Comparison of ENCODE assay signal across 9 cellular contexts in the genomic region with DNA sequence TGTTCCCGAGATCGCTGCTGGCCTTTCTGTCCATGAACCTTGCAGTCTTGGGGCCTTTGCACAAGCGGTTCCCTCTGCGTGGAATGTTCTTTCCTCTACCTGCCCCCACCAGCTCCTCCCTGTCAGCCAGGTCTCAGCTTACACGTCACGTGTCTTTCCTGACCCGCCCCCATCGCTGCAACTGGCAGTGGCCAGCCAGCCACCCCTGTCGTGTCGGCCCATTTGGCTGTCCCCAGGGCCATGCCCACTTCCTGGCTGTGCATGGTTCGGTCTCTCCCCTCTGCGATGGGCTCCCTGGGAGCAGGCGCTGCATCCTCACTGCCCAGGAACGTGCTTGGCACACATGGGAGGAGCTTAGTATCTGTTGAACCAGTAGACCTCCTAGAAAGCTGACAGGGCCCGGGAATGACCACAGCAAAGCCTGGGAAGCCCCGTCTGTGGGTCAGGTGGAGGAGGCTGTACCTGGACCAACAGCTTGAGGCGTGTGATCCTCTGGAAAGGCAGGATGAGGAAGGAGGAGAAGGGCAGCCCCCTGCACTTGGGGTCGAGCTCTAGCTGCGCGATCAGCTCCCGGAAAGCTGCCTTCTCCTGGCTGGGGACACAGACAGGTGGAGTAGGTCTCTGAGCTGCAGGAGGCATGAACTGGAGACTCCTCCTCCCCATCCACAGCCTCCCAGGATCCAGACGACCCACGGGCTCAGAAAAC. TPM values are rescaled to one million over a fixed set of nuclear protein-coding genes. Genes with fewer than 3 reads are reported as not detected.
DNase-seq lines count a peak whose midpoint lies in the region; ATAC-seq, FAIRE-seq and TF ChIP-seq lines count a peak whose summit lies in the region.
"Had no signal": no experiment of that assay in that cellular context is flagged by ENCODE, and none has a peak within 500 bp of the region (broad histone marks: within the 10 kb centered on the region; RNA-seq: fewer than 3 reads in every experiment).

No MANE protein-coding gene starts in this region.

- TF ChIP-seq CTCF in natural killer cell (IDR thresholded peaks at IDR 0.05), result no peak
- no peak for TF ChIP-seq CTCF in adrenal gland (IDR thresholded peaks at IDR 0.05)
- TF ChIP-seq CTCF in kidney (IDR thresholded peaks at IDR 0.05; ENCODE audit: borderline replicate concordance, extremely low read depth, insufficient read depth), result no peak

- H3K27me3 ChIP-seq in adrenal gland (no peaks in the 10 kb centered on the region), small intestine (ENCODE audit: control insufficient read depth in 2 of 2, insufficient read depth in 2 of 2, low read length in 2 of 2) (no peaks in the 10 kb centered on the region)

- ATAC-seq in natural killer cell treated with Interleukin-12 subunit alpha and Interleukin-12 subunit beta and Interleukin-15 and Interleukin-18, amount 100 ng/mL, for 72 hours, result no peak
- ATAC-seq in natural killer cell, result no peak

- H3K9me3 Mint-ChIP-seq in natural killer cell treated with Interleukin-12 subunit alpha and Interleukin-12 subunit beta and Interleukin-15 and Interleukin-18, amount 100 ng/mL, for 72 hours, result no peaks in the 10 kb centered on the region
- no peaks in the 10 kb centered on the region for H3K9me3 Mint-ChIP-seq in natural killer cell

- H3K36me3 Mint-ChIP-seq in natural killer cell treated with Interleukin-12 subunit alpha and Interleukin-12 subunit beta and Interleukin-15 and Interleukin-18, amount 100 ng/mL, for 72 hours, result no peaks in the 10 kb centered on the region
- H3K36me3 Mint-ChIP-seq in natural killer cell, result no peaks in the 10 kb centered on the region

- peaks cover 0 to 5% of the 10 kb centered on the region in 2 donors for H3K4me1 Mint-ChIP-seq in natural killer cell treated with Interleukin-12 subunit alpha and Interleukin-12 subunit beta and Interleukin-15 and Interleukin-18, amount 100 ng/mL, for 72 hours (ENCODE audit: low read depth in 2 of 2)
- H3K4me1 Mint-ChIP-seq in natural killer cell, result peaks cover 0 to 4% of the 10 kb centered on the region in 2 donors

- H3K4me1 ChIP-seq in adrenal gland (replicated peaks in 1 of 2), result peaks cover 11 to 15% of the 10 kb centered on the region in 2 donors
- H3K4me1 ChIP-seq in kidney (ENCODE audit: control insufficient read depth in 1 of 2, insufficient read depth in 1 of 2, low read depth in 1 of 2, low read length in 2 of 2), result no peaks in the 10 kb centered on the region
- no peaks in the 10 kb centered on the region for H3K4me1 ChIP-seq in small intestine (ENCODE audit: control insufficient read depth in 2 of 2, insufficient read depth in 1 of 2, low read depth in 1 of 2, low read length in 1 of 2)

- WGBS in adrenal gland, 4 donors, result 27 to 34% (median 32%) methylated on average over 16 to 23 of the region's 23 CpGs
- 51 to 86% (median 71%) methylated on average over 23 of the region's 23 CpGs for WGBS in small intestine, 3 donors

- no peak overlapping the region for H3K27ac Mint-ChIP-seq in natural killer cell treated with Interleukin-12 subunit alpha and Interleukin-12 subunit beta and Interleukin-15 and Interleukin-18, amount 100 ng/mL, for 72 hours
- no peak overlapping the region for H3K27ac Mint-ChIP-seq in natural killer cell

- H3K9me3 ChIP-seq in adrenal gland (replicated peaks in 1 of 3) (no peaks in the 10 kb centered on the region), kidney (ENCODE audit: control insufficient read depth in 1 of 2, low read length in 2 of 2) (no peaks in the 10 kb centered on the region), small intestine (ENCODE audit: control insufficient read depth, low read depth) (no peaks in the 10 kb centered on the region)

- DNase-seq in natural killer cell treated with Interleukin-12 subunit alpha and Interleukin-12 subunit beta and Interleukin-15 and Interleukin-18, amount 100 ng/mL, for 72 hours (ENCODE audit: low spot score), result peak; percentile 35
- DNase-seq in natural killer cell, result no peak
- DNase-seq in adrenal gland, result peak; percentile 74 to 94 (median 91)
- peak; percentile 89 for DNase-seq in kidney
- DNase-seq in cortex of kidney (lab: John Stamatoyannopoulos, UW), result no peak
- DNase-seq in DMS 273 (lab: John Stamatoyannopoulos, UW; ENCODE audit: unreplicated experiment), result no peak
- DNase-seq in small intestine, result no peak
- no peak for DNase-seq in D341Med (ENCODE audit: low spot score)

- no peak overlapping the region for H3K9ac ChIP-seq in kidney (ENCODE audit: low read length in 2 of 2)

- H3K4me3 ChIP-seq in adrenal gland (peak overlapping the region in 1 of 4 donors; percentile 4), kidney (ENCODE audit: low read length in 2 of 2) (no peak overlapping the region), small intestine (ENCODE audit: low read depth in 1 of 2, low read length in 2 of 2) (no peak overlapping the region)

- FAIRE-seq in kidney (lab: Jason Lieb, UNC) (no peak), small intestine (lab: Jason Lieb, UNC) (no peak)
- FAIRE-seq: TTC549 had no signal

- peaks cover 8 to 15% of the 10 kb centered on the region in 2 donors for H3K27me3 Mint-ChIP-seq in natural killer cell treated with Interleukin-12 subunit alpha and Interleukin-12 subunit beta and Interleukin-15 and Interleukin-18, amount 100 ng/mL, for 72 hours
- H3K27me3 Mint-ChIP-seq in natural killer cell (ENCODE audit: low read depth in 2 of 2), result peaks cover 0 to 6% of the 10 kb centered on the region in 2 donors

- intact Hi-C loops in natural killer cell (cut with micrococcal nuclease), result no loop called here
- intact Hi-C loops in adrenal gland (cut with DNase I), result no loop called here
- intact Hi-C loops in kidney (cut with DNase I), result no loop called here

- H3K27ac ChIP-seq in adrenal gland, result peak overlapping the region in 4 of 5 donors; percentile 65 to 84 (median 76)
- no peak overlapping the region for H3K27ac ChIP-seq in kidney (ENCODE audit: low read depth in 2 of 2, low read length in 2 of 2)
- H3K27ac ChIP-seq in small intestine (ENCODE audit: low read depth in 1 of 2, low read length in 1 of 2), result no peak overlapping the region

- H3K36me3 ChIP-seq in adrenal gland (replicated peaks in 1 of 2) (no peaks in the 10 kb centered on the region), kidney (ENCODE audit: control insufficient read depth in 1 of 2, insufficient read depth in 2 of 2, low read length in 2 of 2) (peaks cover 0 to 5% of the 10 kb centered on the region in 2 donors), small intestine (ENCODE audit: control insufficient read depth in 2 of 2, insufficient read depth in 2 of 2, low read length in 2 of 2) (peaks cover 0 to 18% of the 10 kb centered on the region in 2 donors)

- H3K4me3 Mint-ChIP-seq in natural killer cell treated with Interleukin-12 subunit alpha and Interleukin-12 subunit beta and Interleukin-15 and Interleukin-18, amount 100 ng/mL, for 72 hours, result no peak overlapping the region
- H3K4me3 Mint-ChIP-seq in natural killer cell, result no peak overlapping the region

- peak in 1 of 2 donors; percentile 61 for TF ChIP-seq POLR2A in adrenal gland (IDR thresholded peaks at IDR 0.05)

RNA-seq across cellular contexts. Expression of gene SNORC, which starts 21.0 kb away (rescaled TPM):
- total RNA-seq in natural killer cell treated with Interleukin-12 subunit alpha and Interleukin-12 subunit beta and Interleukin-15 and Interleukin-18, amount 100 ng/mL, for 72 hours, result 1 to 10 TPM; 1.5 TPM
- total RNA-seq in natural killer cell (1 to 10 TPM in 1 of 3 donors, under 1 TPM in 2; 0.47 to 1.0 (median 0.98) TPM), adrenal gland (1 to 10 TPM in 5 of 8 donors, under 1 TPM in 2, not detected in 1; 0.70 to 4.0 (median 1.4) TPM), kidney (2.7 TPM)
- polyA plus RNA-seq in adrenal gland (10 to 100 TPM in 1 of 3 donors, 1 to 10 TPM in 1, under 1 TPM in 1; 0.35 to 12.5 (median 3.1) TPM), kidney (ENCODE audit: insufficient read depth, low read depth, low replicate concordance) (3.3 TPM), small intestine (10 to 100 TPM in 2 of 3 donors, 1 to 10 TPM in 1; 6.3 to 16.5 (median 11.6) TPM)

Comparison
In these comparisons a context has a peak if more than half of its experiments do, and no peak if none do; other contexts are left out.
1. DNase-seq: peak in natural killer cell treated with Interleukin-12 subunit alpha and Interleukin-12 subunit beta and Interleukin-15 and Interleukin-18, amount 100 ng/mL, for 72 hours (single experiment), adrenal gland (7 of 7) and kidney (single experiment); none in natural killer cell (single experiment), cortex of kidney (single experiment), DMS 273 (single experiment), small intestine (single experiment) and D341Med (single experiment).
2. H3K27ac ChIP-seq: peak in adrenal gland (4 of 5); none in kidney (0 of 2) and small intestine (0 of 2).